In genomic region chr10:125156196-125156595, GRCh38 we compare ENCODE assay signal across 2 cellular contexts.
TF ChIP-seq lines count a peak whose summit lies in the region.

No MANE protein-coding gene starts in this region.

TF ChIP-seq in HCT116, 20 proteins besides CTCF, POLR2A, EP300 and RAD21 (continued from another document):
- TF ChIP-seq MAX (IDR thresholded peaks at IDR 0.05) (no peak), EZH2phosphoT487 (IDR thresholded peaks at IDR 0.05; ENCODE audit: borderline replicate concordance) (no peak), ZNF274 (IDR thresholded peaks at IDR 0.05; ENCODE audit: low read depth, low read length) (no peak), EZH2 (IDR thresholded peaks at IDR 0.05) (no peak), EGR1 (IDR thresholded peaks at IDR 0.05; ENCODE audit: low read depth) (no peak), ATF3 (IDR thresholded peaks at IDR 0.05) (no peak)

TF ChIP-seq in K562, 482 proteins besides CTCF, POLR2A, EP300 and RAD21:
- TF ChIP-seq ZNF830 (CRISPR knock-in tag; IDR thresholded peaks at IDR 0.05) (no peak), ATF7 (IDR thresholded peaks at IDR 0.05) (no peak), SP1 (CRISPR knock-in tag; IDR thresholded peaks at IDR 0.05) (no peak), CBFA2T3 (IDR thresholded peaks at IDR 0.05) (peak; percentile 48; the same call in 1 of the 2 replicates), ZNF316 (IDR thresholded peaks at IDR 0.05) (no peak), PBX2 (CRISPR knock-in tag; IDR thresholded peaks at IDR 0.05; ENCODE audit: low read depth) (no peak), PBX2 (tag; conservative IDR thresholded peaks at IDR 0.05; ENCODE audit: low read depth) (peak; percentile 64), ZC3H4 (CRISPR knock-in tag; IDR thresholded peaks at IDR 0.05; ENCODE audit: borderline replicate concordance) (no peak), SRSF7 (optimal IDR thresholded peaks at IDR 0.05; ENCODE audit: low read depth, low read length) (no peak), MEIS2 (IDR thresholded peaks at IDR 0.05; ENCODE audit: partially characterized antibody) (peak; percentile 75), PREB (CRISPR knock-in tag; IDR thresholded peaks at IDR 0.05) (no peak), FOXK1 (CRISPR knock-in tag; IDR thresholded peaks at IDR 0.05; ENCODE audit: borderline replicate concordance) (no peak), TAL1 (IDR thresholded peaks at IDR 0.05) (peak; percentile 5; the same call in 1 of the 2 replicates), ZFX (CRISPR knock-in tag; IDR thresholded peaks at IDR 0.05) (no peak), ETV6 (IDR thresholded peaks at IDR 0.05; ENCODE audit: borderline replicate concordance in 1 of 2, low read depth in 2 of 2, low read length in 1 of 2) (no peak), ETV6 (CRISPR knock-in tag; IDR thresholded peaks at IDR 0.05; ENCODE audit: borderline replicate concordance) (no peak), HDAC8 (tag; IDR thresholded peaks at IDR 0.05) (no peak), PHTF2 (CRISPR knock-in tag; IDR thresholded peaks at IDR 0.05) (no peak), ARID1B (IDR thresholded peaks at IDR 0.05) (no peak), BACH1 (tag; IDR thresholded peaks at IDR 0.05) (no peak), ZNF133 (CRISPR knock-in tag; IDR thresholded peaks at IDR 0.05) (no peak), MGA (IDR thresholded peaks at IDR 0.05) (no peak), NR2C2 (CRISPR knock-in tag; IDR thresholded peaks at IDR 0.05) (no peak), NR2C2 (tag; IDR thresholded peaks at IDR 0.05) (no peak), ZC3H11A (IDR thresholded peaks at IDR 0.05; ENCODE audit: low read depth, low read length) (no peak), BCL6 (CRISPR knock-in tag; IDR thresholded peaks at IDR 0.05) (no peak), PKNOX1 (IDR thresholded peaks at IDR 0.05) (peak; percentile 44; the same call in 1 of the 2 replicates)
